Comparison of ENCODE assay signal across 1 cellular context in the genomic region with DNA sequence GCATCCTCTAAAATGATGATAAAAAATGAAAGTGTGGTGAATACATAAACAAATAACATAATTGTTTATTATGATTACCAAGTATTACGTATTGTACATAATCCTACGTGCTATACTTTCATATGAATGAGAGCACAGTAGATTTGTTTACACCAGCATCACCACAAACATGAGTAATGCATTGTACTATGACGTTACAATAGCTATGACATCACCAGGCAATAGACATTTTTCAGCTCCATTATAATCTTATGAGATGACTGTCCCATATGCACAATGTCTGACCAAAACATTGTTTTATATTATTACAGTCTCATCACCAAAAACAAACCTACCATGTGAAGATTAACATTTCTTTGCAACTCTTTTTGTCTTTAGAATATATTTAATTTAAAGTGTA.
A peak's percentile ranks its signal among the peaks of the same experiment; 100 is the strongest.
TF ChIP-seq lines count a peak whose summit lies in the region.

No MANE protein-coding gene starts in this region.

TF ChIP-seq in HepG2, 621 proteins besides CTCF, POLR2A, EP300 and RAD21 (continued from another document):
- TF ChIP-seq, protein P1, sequence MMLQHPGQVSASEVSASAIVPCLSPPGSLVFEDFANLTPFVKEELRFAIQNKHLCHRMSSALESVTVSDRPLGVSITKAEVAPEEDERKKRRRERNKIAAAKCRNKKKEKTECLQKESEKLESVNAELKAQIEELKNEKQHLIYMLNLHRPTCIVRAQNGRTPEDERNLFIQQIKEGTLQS (CRISPR knock-in tag; IDR thresholded peaks at IDR 0.05), result no peak
- TF ChIP-seq, protein P2, sequence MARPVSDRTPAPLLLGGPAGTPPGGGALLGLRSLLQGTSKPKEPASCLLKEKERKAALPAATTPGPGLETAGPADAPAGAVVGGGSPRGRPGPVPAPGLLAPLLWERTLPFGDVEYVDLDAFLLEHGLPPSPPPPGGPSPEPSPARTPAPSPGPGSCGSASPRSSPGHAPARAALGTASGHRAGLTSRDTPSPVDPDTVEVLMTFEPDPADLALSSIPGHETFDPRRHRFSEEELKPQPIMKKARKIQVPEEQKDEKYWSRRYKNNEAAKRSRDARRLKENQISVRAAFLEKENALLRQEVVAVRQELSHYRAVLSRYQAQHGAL (CRISPR knock-in tag; IDR thresholded peaks at IDR 0.05; ENCODE audit: not compliant biosample characterization), result no peak
- peak; percentile 79 for TF ChIP-seq CREB1 (IDR thresholded peaks at IDR 0.05)
- TF ChIP-seq CREB1 (CRISPR knock-in tag; IDR thresholded peaks at IDR 0.05), result no peak
